1 cellular context compared by ENCODE assay signal in the genomic region with DNA sequence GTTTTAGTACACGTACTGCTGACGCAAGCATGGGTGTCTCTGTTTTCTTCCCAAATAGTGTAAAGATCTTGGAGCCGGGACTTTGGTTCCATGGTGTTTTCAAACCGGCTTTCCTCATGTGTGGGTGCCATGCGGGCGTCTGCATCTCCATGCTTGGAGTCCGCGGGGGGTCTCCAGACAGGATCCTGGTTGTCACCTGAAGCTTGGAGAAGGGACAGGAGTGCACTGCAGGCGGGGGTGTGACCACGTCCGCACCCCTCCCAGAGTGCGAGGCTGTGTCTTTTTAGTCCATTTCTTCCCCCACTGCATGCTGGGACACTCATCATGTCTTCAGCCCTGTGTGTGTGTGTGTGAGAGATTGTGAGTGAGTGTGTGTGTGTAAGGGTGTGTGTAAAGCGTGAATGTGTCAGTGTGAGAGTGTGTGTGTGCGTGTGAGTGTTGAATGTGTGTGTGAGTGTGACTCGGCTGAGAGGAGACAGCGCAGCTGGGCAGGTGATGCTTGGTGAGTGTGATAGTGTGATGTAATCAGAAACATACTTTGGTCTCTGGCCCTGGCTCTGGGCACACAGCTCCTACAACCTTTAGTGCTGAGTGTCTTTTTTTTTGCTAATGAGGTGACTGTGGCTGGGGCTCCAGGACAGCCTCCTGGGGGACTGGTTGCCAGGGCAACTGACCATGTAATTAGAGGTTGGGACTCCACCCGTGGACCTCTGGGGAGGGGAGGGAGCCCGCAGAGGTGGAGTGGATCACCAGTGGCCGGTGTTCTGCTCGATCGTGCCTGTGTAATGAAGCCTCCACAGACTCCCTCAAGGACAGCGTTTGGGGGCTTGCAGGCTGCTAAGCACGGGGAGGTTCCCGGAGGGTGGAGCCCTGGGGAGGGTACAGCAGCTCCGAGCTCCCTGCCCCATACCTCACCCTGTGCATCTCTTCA.
TF ChIP-seq lines count a peak whose summit lies in the region.

No MANE protein-coding gene starts in this region.

TF ChIP-seq in H1, 55 proteins besides CTCF, POLR2A, EP300 and RAD21:
- TF ChIP-seq RXRA (IDR thresholded peaks at IDR 0.05; ENCODE audit: insufficient read depth, low read depth, low read length) (no peak), SAP30 (IDR thresholded peaks at IDR 0.05; ENCODE audit: insufficient read depth, insufficient replicate concordance, low read length) (no peak), CBX8 (IDR thresholded peaks at IDR 0.05; ENCODE audit: borderline replicate concordance, low read depth, low read length) (no peak), TAF1 (IDR thresholded peaks at IDR 0.05; ENCODE audit: low read depth, low read length) (no peak), CHD2 (IDR thresholded peaks at IDR 0.05; ENCODE audit: low read length) (no peak), TCF12 (IDR thresholded peaks at IDR 0.05; ENCODE audit: low read depth, low read length) (no peak), ZNF274 (IDR thresholded peaks at IDR 0.05; ENCODE audit: borderline replicate concordance, extremely low read depth, low read length) (no peak), KDM1A (IDR thresholded peaks at IDR 0.05; ENCODE audit: borderline replicate concordance, low read length) (no peak), BRCA1 (IDR thresholded peaks at IDR 0.05; ENCODE audit: low read depth, low read length) (no peak), ATF3 (IDR thresholded peaks at IDR 0.05; ENCODE audit: insufficient read depth, low read depth, low read length) (no peak), BACH1 (IDR thresholded peaks at IDR 0.05; ENCODE audit: low read length) (no peak), EZH2 (IDR thresholded peaks at IDR 0.05; ENCODE audit: low read depth, low read length, severe bottlenecking) (no peak), NRF1 (IDR thresholded peaks at IDR 0.05; ENCODE audit: low read depth, low read length) (no peak), GTF2F1 (IDR thresholded peaks at IDR 0.05; ENCODE audit: borderline replicate concordance, low read depth, low read length) (no peak), JUND (IDR thresholded peaks at IDR 0.05; ENCODE audit: low read length) (no peak), TBP (IDR thresholded peaks at IDR 0.05; ENCODE audit: low read depth, low read length) (no peak)
- TF ChIP-seq, protein P1, sequence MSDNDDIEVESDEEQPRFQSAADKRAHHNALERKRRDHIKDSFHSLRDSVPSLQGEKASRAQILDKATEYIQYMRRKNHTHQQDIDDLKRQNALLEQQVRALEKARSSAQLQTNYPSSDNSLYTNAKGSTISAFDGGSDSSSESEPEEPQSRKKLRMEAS (IDR thresholded peaks at IDR 0.05), result no peak
